Comparison of ENCODE assay signal across 11 cellular contexts in genomic region chr5:150113047-150113744, GRCh38. TPM values are rescaled to one million over a fixed set of nuclear protein-coding genes. Genes with fewer than 3 reads are reported as not detected.
DNase-seq lines count a peak whose midpoint lies in the region; ATAC-seq, FAIRE-seq and TF ChIP-seq lines count a peak whose summit lies in the region.
"Had no signal": no experiment of that assay in that cellular context is flagged by ENCODE, and none has a peak within 500 bp of the region (broad histone marks: within the 10 kb centered on the region; RNA-seq: fewer than 3 reads in every experiment).

No MANE protein-coding gene starts in this region.

- TF ChIP-seq CTCF in GM23338 (conservative IDR thresholded peaks at IDR 0.05; ENCODE audit: low read depth in 2 of 2) = no peak
- TF ChIP-seq CTCF in WERI-Rb-1 (IDR thresholded peaks at IDR 0.05; ENCODE audit: low read depth, low read length) = no peak
- no peak for TF ChIP-seq CTCF in right atrium auricular region (IDR thresholded peaks at IDR 0.05)
- no peak for TF ChIP-seq CTCF in GM10248 (IDR thresholded peaks at IDR 0.05; ENCODE audit: control extremely low read depth, extremely low read depth, low read depth, missing control alignments)

- no peaks in the 10 kb centered on the region for H3K36me3 Mint-ChIP-seq in GM23338 (ENCODE audit: low read depth)

- peaks cover 7% of the 10 kb centered on the region; the same call in 2 of the 3 replicates for H3K4me1 Mint-ChIP-seq in GM23338

- H3F3A ChIP-seq in GM23338 (replicated peaks; ENCODE audit: low read depth) = no peaks in the 10 kb centered on the region

- peak; percentile 68 for ATAC-seq in GM23338
- no peak for ATAC-seq in HG03135 (IDR thresholded peaks at IDR 0.05; ENCODE audit: unreplicated experiment)

- no peaks in the 10 kb centered on the region for H4K20me1 ChIP-seq in GM23338 (replicated peaks; ENCODE audit: insufficient read depth)

- H2AFZ ChIP-seq in GM23338 = no peak overlapping the region

- H3K27ac ChIP-seq in GM23338 (ENCODE audit: low read depth) (no peak overlapping the region), WERI-Rb-1 (peak overlapping the region; percentile 55), right atrium auricular region (peak overlapping the region; percentile 28 to 64), skeletal muscle tissue (ENCODE audit: low read depth, low read length) (peak overlapping the region; percentile 39)

- no peak overlapping the region for H3K4me3 Mint-ChIP-seq in GM23338
- H3K4me3 Mint-ChIP-seq: neural crest cell had no signal

- peak overlapping the region in 1 of 3 donors; percentile 16 for H3K9ac ChIP-seq in skeletal muscle tissue (ENCODE audit: low read depth in 1 of 3, low read length in 3 of 3)

- POLR2A ChIA-PET in GM10248 (lab: Yijun Ruan, JAX) = no interaction called here

- H3K4me1 ChIP-seq in GM23338 (ENCODE audit: insufficient read depth) (no peaks in the 10 kb centered on the region), right atrium auricular region (peaks cover 0 to 18% of the 10 kb centered on the region in 2 donors), skeletal muscle tissue (ENCODE audit: control insufficient read depth in 3 of 3, insufficient read depth in 3 of 3, low read length in 3 of 3) (peaks cover 0 to 15% (median 10%) of the 10 kb centered on the region in 3 donors)

- H3K4me3 ChIP-seq in GM23338 (no peak overlapping the region), WERI-Rb-1 (ENCODE audit: low read depth, low read length) (no peak overlapping the region), right atrium auricular region (no peak overlapping the region), skeletal muscle tissue (ENCODE audit: low read length in 3 of 3) (no peak overlapping the region)

- H3K27me3 ChIP-seq in GM23338 (ENCODE audit: insufficient read depth) (no peaks in the 10 kb centered on the region), WERI-Rb-1 (ENCODE audit: insufficient read depth, low read depth, severe bottlenecking) (no peaks in the 10 kb centered on the region), right atrium auricular region (no peaks in the 10 kb centered on the region), skeletal muscle tissue (ENCODE audit: control insufficient read depth in 3 of 3, insufficient read depth in 3 of 3, low read length in 3 of 3) (no peaks in the 10 kb centered on the region)

- H3K4me2 ChIP-seq in GM23338 = no peak overlapping the region

- no peaks in the 10 kb centered on the region for H3K9me3 ChIP-seq in WERI-Rb-1 (ENCODE audit: severe bottlenecking)
- H3K9me3 ChIP-seq in right atrium auricular region = no peaks in the 10 kb centered on the region
- H3K9me3 ChIP-seq in skeletal muscle tissue (ENCODE audit: control insufficient read depth in 3 of 3, low read length in 3 of 3) = no peaks in the 10 kb centered on the region

- H3K27me3 Mint-ChIP-seq in GM23338 (ENCODE audit: insufficient read depth, low read depth, poor library complexity) = peaks cover 7% of the 10 kb centered on the region

- H3K9me2 ChIP-seq in GM23338 (ENCODE audit: insufficient read depth) = no peaks in the 10 kb centered on the region

- H3K36me3 ChIP-seq in GM23338 (ENCODE audit: insufficient read depth) (no peaks in the 10 kb centered on the region), WERI-Rb-1 (no peaks in the 10 kb centered on the region), right atrium auricular region (peaks cover 16% of the 10 kb centered on the region), skeletal muscle tissue (ENCODE audit: control insufficient read depth in 3 of 3, insufficient read depth in 3 of 3, low read length in 3 of 3) (peaks cover 0 to 4% (median 3%) of the 10 kb centered on the region in 3 donors)

- FAIRE-seq in RCC 7860 (lab: Jason Lieb, UNC) = no peak

- no peak overlapping the region for H3K27ac Mint-ChIP-seq in GM23338
- H3K27ac Mint-ChIP-seq: activated T-helper 2 cell treated with anti-CD3 and anti-CD28 coated beads, Interferon-gamma antibody, Interleukin-2, Interleukin-4, amounts not matched to agents 10 μg/mL and 5 μg/mL and 100 μg/mL, durations not matched to agents 14 hours and 24 hours and 36 hours had no signal

- H3K79me2 ChIP-seq in GM23338 (replicated peaks; ENCODE audit: insufficient read depth) = no peaks in the 10 kb centered on the region

- CTCF ChIA-PET in GM10248 (lab: Yijun Ruan, JAX) = interaction anchor here (1.0 to 4.3 kb wide), 6 partner anchors 10 to 79 kb away, joined by 3 to 20 read pairs (median 4); no protein-coding TSS in a partner anchor

- peak; percentile 35 for DNase-seq in GM23338 (ENCODE audit: low spot score)
- peak; percentile 48 for DNase-seq in WERI-Rb-1
- DNase-seq in right atrium auricular region (ENCODE audit: low spot score) = peak; percentile 63
- no peak for DNase-seq in NCI-H1436 treated with DMSO at 0.1 percent for 48 hours (lab: John Stamatoyannopoulos, UW)
- DNase-seq in RCC 7860 (ENCODE audit: low spot score) = no peak
- no peak for DNase-seq in GM10248 (ENCODE audit: extremely low spot score)

- no peaks in the 10 kb centered on the region for H3K9me3 Mint-ChIP-seq in GM23338
- H3K9me3 Mint-ChIP-seq: activated T-helper 2 cell treated with anti-CD3 and anti-CD28 coated beads, Interferon-gamma antibody, Interleukin-2, Interleukin-4, amounts not matched to agents 10 μg/mL and 5 μg/mL and 100 μg/mL, durations not matched to agents 14 hours and 24 hours and 36 hours; neural crest cell had no signal

TF ChIP-seq in GM23338, 12 proteins besides CTCF, POLR2A, EP300 and RAD21 (continues in another document):
- TF ChIP-seq ZNF114 (CRISPR knock-in tag; IDR thresholded peaks at IDR 0.05) (no peak), EZH2 (IDR thresholded peaks at IDR 0.05; ENCODE audit: low read depth, unreplicated experiment) (no peak), JUNB (IDR thresholded peaks at IDR 0.05; ENCODE audit: unreplicated experiment) (no peak), STAT1 (IDR thresholded peaks at IDR 0.05; ENCODE audit: unreplicated experiment) (no peak), CREB1 (CRISPR knock-in tag; IDR thresholded peaks at IDR 0.05; ENCODE audit: low read depth) (no peak), NANOG (IDR thresholded peaks at IDR 0.05; ENCODE audit: borderline replicate concordance) (no peak), POLR2AphosphoS5 (IDR thresholded peaks at IDR 0.05; ENCODE audit: low read depth) (no peak), EZH2phosphoT487 (IDR thresholded peaks at IDR 0.05; ENCODE audit: unreplicated experiment) (no peak), ETS1 (IDR thresholded peaks at IDR 0.05) (no peak), ZNF331 (CRISPR knock-in tag; IDR thresholded peaks at IDR 0.05; ENCODE audit: low read depth) (no peak)

RNA-seq across cellular contexts. Expression of gene CSF1R, which starts 26.8 kb away (rescaled TPM):
- not detected in 2 replicates for total RNA-seq in GM23338 (2014; rRNA removed; shearing (Covaris generic))
- 0.21 TPM in 1 of 2 replicates, not detected in the other for polyA plus RNA-seq in GM23338 (2016; fragmentation: Nextera tagmentation; extraction: Ambion mirVana)
- total RNA-seq in right atrium auricular region (10 to 100 TPM; 11.2 to 24.6 TPM), skeletal muscle tissue (31.3 TPM)
- total RNA-seq: neural crest cell, SK-MEL-5 had no signal

RNA-seq across cellular contexts. Expression of gene PDGFRB, which starts 42.4 kb away (rescaled TPM):
- 7.1 and 11.3 TPM in 2 replicates for total RNA-seq in GM23338 (2014; rRNA removed; shearing (Covaris generic))
- polyA plus RNA-seq in GM23338 (2016; fragmentation: Nextera tagmentation; extraction: Ambion mirVana) = 4.1 and 4.5 TPM in 2 replicates
- total RNA-seq in right atrium auricular region (10 to 100 TPM; 68.3 to 68.7 TPM), skeletal muscle tissue (86.6 TPM)

RNA-seq across cellular contexts. Expression of gene CDX1, which starts 53.4 kb away (rescaled TPM):
- not detected in 2 replicates for total RNA-seq in GM23338 (2014; rRNA removed; shearing (Covaris generic))
- polyA plus RNA-seq in GM23338 (2016; fragmentation: Nextera tagmentation; extraction: Ambion mirVana) = not detected in 2 replicates
- total RNA-seq in right atrium auricular region (not detected), skeletal muscle tissue (not detected)
- total RNA-seq: activated T-helper 2 cell treated with anti-CD3 and anti-CD28 coated beads, Interferon-gamma antibody, Interleukin-2, Interleukin-4, amounts not matched to agents 10 μg/mL and 5 μg/mL and 100 μg/mL, durations not matched to agents 14 hours and 24 hours and 36 hours; neural crest cell; SK-MEL-5 had no signal

Comparison
In these comparisons a context has a peak if more than half of its experiments do, and no peak if none do; other contexts are left out.
1. DNase-seq: peak in GM23338 (single experiment), WERI-Rb-1 (single experiment) and right atrium auricular region (single experiment); none in NCI-H1436 treated with DMSO at 0.1 percent for 48 hours (single experiment), RCC 7860 (single experiment) and GM10248 (single experiment).
2. RNA of gene CSF1R, which starts 26.8 kb away (total RNA-seq): 31.3 TPM in skeletal muscle tissue (single experiment) and 11.2 to 24.6 TPM in right atrium auricular region; not detected in GM23338; every median in the first group is over 10 times any median in the second.